1 cellular context compared by ENCODE assay signal in the genomic region with DNA sequence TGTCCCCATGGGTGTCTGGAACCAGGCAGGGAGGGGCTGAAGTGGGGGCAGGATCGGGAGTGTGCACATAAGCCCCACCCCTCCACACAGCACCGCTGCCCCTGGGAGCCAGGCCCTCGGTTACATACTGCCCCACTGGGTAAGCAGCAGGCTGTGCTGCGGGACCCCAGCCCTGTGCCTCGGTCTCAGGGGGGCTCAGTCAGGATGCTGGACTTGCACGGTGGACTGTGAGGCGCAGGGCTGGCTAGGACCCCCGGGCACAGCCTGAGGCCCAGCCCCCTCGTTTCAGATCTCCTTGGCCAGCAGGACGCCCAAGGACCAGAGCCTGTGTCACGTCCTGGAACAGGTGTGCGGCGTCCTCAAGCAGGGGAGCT.
A peak's percentile ranks its signal among the peaks of the same experiment; 100 is the strongest.
TF ChIP-seq lines count a peak whose summit lies in the region.

No MANE protein-coding gene starts in this region.

TF ChIP-seq in GM12878, 131 proteins besides CTCF, POLR2A, EP300 and RAD21:
- TF ChIP-seq, protein P1, sequence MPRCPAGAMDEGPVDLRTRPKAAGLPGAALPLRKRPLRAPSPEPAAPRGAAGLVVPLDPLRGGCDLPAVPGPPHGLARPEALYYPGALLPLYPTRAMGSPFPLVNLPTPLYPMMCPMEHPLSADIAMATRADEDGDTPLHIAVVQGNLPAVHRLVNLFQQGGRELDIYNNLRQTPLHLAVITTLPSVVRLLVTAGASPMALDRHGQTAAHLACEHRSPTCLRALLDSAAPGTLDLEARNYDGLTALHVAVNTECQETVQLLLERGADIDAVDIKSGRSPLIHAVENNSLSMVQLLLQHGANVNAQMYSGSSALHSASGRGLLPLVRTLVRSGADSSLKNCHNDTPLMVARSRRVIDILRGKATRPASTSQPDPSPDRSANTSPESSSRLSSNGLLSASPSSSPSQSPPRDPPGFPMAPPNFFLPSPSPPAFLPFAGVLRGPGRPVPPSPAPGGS (IDR thresholded peaks at IDR 0.05; ENCODE audit: borderline replicate concordance, insufficient read depth, low read depth, low read length, poor library complexity, severe bottlenecking) = peak; percentile 23
- TF ChIP-seq, protein P2, sequence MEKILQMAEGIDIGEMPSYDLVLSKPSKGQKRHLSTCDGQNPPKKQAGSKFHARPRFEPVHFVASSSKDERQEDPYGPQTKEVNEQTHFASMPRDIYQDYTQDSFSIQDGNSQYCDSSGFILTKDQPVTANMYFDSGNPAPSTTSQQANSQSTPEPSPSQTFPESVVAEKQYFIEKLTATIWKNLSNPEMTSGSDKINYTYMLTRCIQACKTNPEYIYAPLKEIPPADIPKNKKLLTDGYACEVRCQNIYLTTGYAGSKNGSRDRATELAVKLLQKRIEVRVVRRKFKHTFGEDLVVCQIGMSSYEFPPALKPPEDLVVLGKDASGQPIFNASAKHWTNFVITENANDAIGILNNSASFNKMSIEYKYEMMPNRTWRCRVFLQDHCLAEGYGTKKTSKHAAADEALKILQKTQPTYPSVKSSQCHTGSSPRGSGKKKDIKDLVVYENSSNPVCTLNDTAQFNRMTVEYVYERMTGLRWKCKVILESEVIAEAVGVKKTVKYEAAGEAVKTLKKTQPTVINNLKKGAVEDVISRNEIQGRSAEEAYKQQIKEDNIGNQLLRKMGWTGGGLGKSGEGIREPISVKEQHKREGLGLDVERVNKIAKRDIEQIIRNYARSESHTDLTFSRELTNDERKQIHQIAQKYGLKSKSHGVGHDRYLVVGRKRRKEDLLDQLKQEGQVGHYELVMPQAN (conservative IDR thresholded peaks at IDR 0.05) = no peak
TF ChIP-seq in GM12878: peak in this region for 1.
